Comparison of ENCODE assay signal across 8 cellular contexts in the genomic region with DNA sequence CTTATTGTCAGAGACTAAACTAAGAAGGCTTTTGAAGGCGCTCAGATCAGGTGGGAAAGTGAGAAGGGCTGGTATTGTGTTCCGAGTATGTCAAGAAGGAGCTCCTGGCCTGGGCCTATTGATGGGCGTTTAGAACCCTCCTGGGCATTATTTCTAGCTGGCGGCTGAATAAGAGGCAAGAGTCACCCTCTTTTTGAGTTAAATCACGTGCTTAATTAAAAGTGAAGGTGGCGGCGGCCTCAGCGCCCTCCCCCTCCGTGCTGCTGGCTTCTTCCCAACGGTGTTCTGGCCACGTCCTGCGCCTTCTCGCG. TPM values are rescaled to one million over a fixed set of nuclear protein-coding genes. Genes with fewer than 3 reads are reported as not detected.
DNase-seq lines count a peak whose midpoint lies in the region; ATAC-seq and TF ChIP-seq lines count a peak whose summit lies in the region.

No MANE protein-coding gene starts in this region.

- H3K4me1 ChIP-seq in left ventricle myocardium inferior (peaks cover 24% of the 10 kb centered on the region), adipocyte (ENCODE audit: control insufficient read depth, insufficient read depth, low read length) (peaks cover 8% of the 10 kb centered on the region), mesendoderm (ENCODE audit: control insufficient read depth, low read depth, low read length) (no peaks in the 10 kb centered on the region), uterus (no peaks in the 10 kb centered on the region)

- peak overlapping the region; percentile 79 for H3K4me3 ChIP-seq in left ventricle myocardium inferior
- peak overlapping the region; percentile 73 for H3K4me3 ChIP-seq in adipocyte (ENCODE audit: low read length)
- H3K4me3 ChIP-seq in mesendoderm (ENCODE audit: low read length), result no peak overlapping the region
- peak overlapping the region; percentile 6 to 53 for H3K4me3 ChIP-seq in uterus

- no peak overlapping the region for H3K18ac ChIP-seq in mesendoderm (ENCODE audit: low read length)

- H2BK15ac ChIP-seq in mesendoderm (replicated peaks; ENCODE audit: low read depth), result no peak overlapping the region

- H3K27ac ChIP-seq in left ventricle myocardium inferior (replicated peaks) (no peak overlapping the region), mesendoderm (ENCODE audit: low read depth, low read length) (no peak overlapping the region), uterus (peak overlapping the region; percentile 20 to 30)

- no peak overlapping the region for H3K4ac ChIP-seq in mesendoderm (ENCODE audit: low read depth, low read length)

- TF ChIP-seq CTCF in left ventricle myocardium inferior (IDR thresholded peaks at IDR 0.05; ENCODE audit: borderline replicate concordance) (no peak), uterus (IDR thresholded peaks at IDR 0.05) (no peak)

- no peaks in the 10 kb centered on the region for H3K79me2 ChIP-seq in mesendoderm (ENCODE audit: control insufficient read depth, insufficient read depth, low read length)

- peak overlapping the region; percentile 70 for H3K56ac ChIP-seq in mesendoderm (ENCODE audit: low read length)

- no peak overlapping the region for H2BK120ac ChIP-seq in mesendoderm (ENCODE audit: low read depth, low read length)

- intact Hi-C loops in left ventricle myocardium inferior (cut with micrococcal nuclease), result no loop called here
- intact Hi-C loops in cardiac septum (cut with DNase I), result no loop called here
- intact Hi-C loops in uterus (cut with DNase I; ENCODE audit: low total_unique reads), result no loop called here

- H2BK5ac ChIP-seq in mesendoderm (ENCODE audit: low read length), result no peak overlapping the region

- H4K8ac ChIP-seq in mesendoderm (ENCODE audit: low read depth, low read length), result no peak overlapping the region

- H4K5ac ChIP-seq in mesendoderm (ENCODE audit: low read length), result no peak overlapping the region

- H3K23ac ChIP-seq in mesendoderm (ENCODE audit: low read length), result no peak overlapping the region

- H3K9me3 ChIP-seq in left ventricle myocardium inferior (replicated peaks) (peaks cover 24% of the 10 kb centered on the region), adipocyte (ENCODE audit: control insufficient read depth, low read length) (peaks cover 18% of the 10 kb centered on the region), uterus (peaks cover 0 to 4% of the 10 kb centered on the region in 2 donors)

- H3K27me3 ChIP-seq in left ventricle myocardium inferior (ENCODE audit: low read depth) (peaks cover 35% of the 10 kb centered on the region), adipocyte (replicated peaks; ENCODE audit: control insufficient read depth, insufficient read depth, low read length) (peaks cover 27% of the 10 kb centered on the region), mesendoderm (ENCODE audit: insufficient read depth, low read length, poor library complexity) (peaks cover 20% of the 10 kb centered on the region), uterus (peaks cover 0 to 9% of the 10 kb centered on the region in 2 donors)

- ATAC-seq in HG03432 (IDR thresholded peaks at IDR 0.05; ENCODE audit: unreplicated experiment) (no peak), HG02840 (IDR thresholded peaks at IDR 0.05; ENCODE audit: low FRiP score, unreplicated experiment) (no peak)

- no peaks in the 10 kb centered on the region for H3K79me1 ChIP-seq in mesendoderm (ENCODE audit: low read length)

- no peak for TF ChIP-seq POLR2A in uterus (IDR thresholded peaks at IDR 0.05)

- H3K4me2 ChIP-seq in mesendoderm (ENCODE audit: low read length), result peak overlapping the region; percentile 61

- H3K36me3 ChIP-seq in left ventricle myocardium inferior (no peaks in the 10 kb centered on the region), adipocyte (ENCODE audit: control insufficient read depth, insufficient read depth, low read length, severe bottlenecking) (no peaks in the 10 kb centered on the region), mesendoderm (ENCODE audit: control insufficient read depth, insufficient read depth, low read length) (no peaks in the 10 kb centered on the region), uterus (no peaks in the 10 kb centered on the region)

- H3K9ac ChIP-seq in adipocyte (ENCODE audit: low read length), result no peak overlapping the region
- peak overlapping the region; percentile 28 for H3K9ac ChIP-seq in mesendoderm (ENCODE audit: low read length)

- WGBS in mesendoderm (ENCODE audit: extremely low coverage, insufficient coverage, low lambda C conversion rate), result no CpG with 5 or more reads among the region's 14 CpGs

- H2AK5ac ChIP-seq in mesendoderm (ENCODE audit: low read length), result no peak overlapping the region

- DNase-seq in left ventricle myocardium inferior, result no peak
- no peak for DNase-seq in cardiac septum (ENCODE audit: low spot score)
- DNase-seq in adipocyte (ENCODE audit: low read depth), result no peak
- DNase-seq in mesendoderm, result no peak
- DNase-seq in uterus, result no peak
- no peak for DNase-seq in NCI-H1105 treated with DMSO at 0.1 percent for 48 hours (lab: John Stamatoyannopoulos, UW)

RNA-seq across cellular contexts. Expression of gene GNS, which starts 21.0 kb away (rescaled TPM):
- total RNA-seq in left ventricle myocardium inferior, result 97.2 TPM
- 86.6 TPM for total RNA-seq in cardiac septum
- polyA plus RNA-seq in mesendoderm (2013, experiment 1 of 2), result 10.3 TPM
- 10.5 TPM for polyA plus RNA-seq in mesendoderm (2013, experiment 2 of 2)
- 100 to 1,000 TPM in 3 of 4 donors, 10 to 100 TPM in 1; 71.5 to 148 (median 116) TPM for total RNA-seq in uterus

RNA-seq across cellular contexts. Expression of gene TBC1D30, which starts 44.3 kb away (rescaled TPM):
- total RNA-seq in left ventricle myocardium inferior (0.77 TPM), cardiac septum (1.8 TPM), uterus (10 to 100 TPM in 2 of 4 donors, 1 to 10 TPM in 2; 3.2 to 14.8 (median 9.5) TPM)
- 1.3 TPM for polyA plus RNA-seq in mesendoderm (2013, experiment 1 of 2)
- polyA plus RNA-seq in mesendoderm (2013, experiment 2 of 2), result 1.1 TPM

Comparison
In these comparisons a context has a peak if more than half of its experiments do, and no peak if none do; other contexts are left out.
1. H3K27ac ChIP-seq: peak in uterus (2 of 2); none in left ventricle myocardium inferior (single experiment) and mesendoderm (single experiment).